Comparison of ENCODE assay signal across 20 cellular contexts in the genomic region with DNA sequence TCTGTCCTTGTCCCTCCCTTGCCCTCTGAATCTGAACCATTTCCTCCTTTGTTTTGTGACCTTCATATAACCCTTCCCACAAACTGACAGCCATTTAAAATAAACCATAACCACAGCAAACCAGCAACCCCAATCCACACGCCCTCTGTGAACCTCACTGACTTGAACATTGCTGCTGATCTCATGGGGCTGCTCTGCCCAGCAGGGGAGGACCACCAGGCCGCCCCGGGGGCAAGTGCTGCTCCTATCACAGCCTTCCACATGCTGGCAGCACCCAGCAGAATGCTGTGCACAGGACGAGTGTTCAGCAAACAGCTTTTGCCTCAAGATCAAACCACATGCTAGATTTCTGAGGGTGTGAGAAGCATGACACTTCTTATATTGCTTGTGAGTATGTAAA.
DNase-seq lines count a peak whose midpoint lies in the region; ATAC-seq and TF ChIP-seq lines count a peak whose summit lies in the region.
"Had no signal": no experiment of that assay in that cellular context is flagged by ENCODE, and none has a peak within 500 bp of the region (broad histone marks: within the 10 kb centered on the region; RNA-seq: fewer than 3 reads in every experiment).

No MANE protein-coding gene starts in this region.

- CTCF ChIA-PET in activated CD8-positive, alpha-beta T cell treated with anti-CD3 and anti-CD28 coated beads for 36 hours (lab: Charles Lee) = no interaction called here

- peaks cover 8% of the 10 kb centered on the region for H3K27me3 Mint-ChIP-seq in activated CD8-positive, alpha-beta T cell treated with anti-CD3 and anti-CD28 coated beads for 36 hours
- H3K27me3 Mint-ChIP-seq in natural killer cell (ENCODE audit: low read depth in 2 of 2) = peaks cover 16 to 23% of the 10 kb centered on the region in 2 donors

- H3K4me1 Mint-ChIP-seq in activated CD8-positive, alpha-beta T cell treated with anti-CD3 and anti-CD28 coated beads for 36 hours (ENCODE audit: low read depth) = peaks cover 20% of the 10 kb centered on the region
- peaks cover 24 to 36% of the 10 kb centered on the region in 2 donors for H3K4me1 Mint-ChIP-seq in natural killer cell

- peak; percentile 35 for DNase-seq in KBM-7
- DNase-seq in activated CD8-positive, alpha-beta T cell treated with anti-CD3 and anti-CD28 coated beads for 36 hours = peak; percentile 11
- DNase-seq in natural killer cell = no peak
- DNase-seq in NCI-H82 (lab: John Stamatoyannopoulos, UW) = no peak
- no peak for DNase-seq in SHP77 (lab: John Stamatoyannopoulos, UW)
- no peak for DNase-seq in Ammon's horn (ENCODE audit: low spot score)
- no peak for DNase-seq in NCI-H82 treated with DMSO at 0.1 percent for 48 hours (lab: John Stamatoyannopoulos, UW; ENCODE audit: unreplicated experiment)
- DNase-seq: DND-41, H7, HFFc6, Karpas-422, NCI-H1092 treated with DMSO at 0.1 percent for 48 hours, NCI-H2081, NCI-H2171 treated with DMSO at 0.1 percent for 48 hours, NCI-H446 treated with DMSO at 0.1 percent for 48 hours, NCI-H69 had no signal

- peaks cover 10% of the 10 kb centered on the region for H3K27me3 ChIP-seq in BLaER1

- no peak overlapping the region for H3K4me3 Mint-ChIP-seq in activated CD8-positive, alpha-beta T cell treated with anti-CD3 and anti-CD28 coated beads for 36 hours
- peak overlapping the region; percentile 59 for H3K4me3 Mint-ChIP-seq in natural killer cell
- H3K4me3 Mint-ChIP-seq: HFFc6 had no signal

- H3K36me3 ChIP-seq in BLaER1 = no peaks in the 10 kb centered on the region

- in situ Hi-C loops in KBM-7 (cut with MboI; ENCODE audit: low pct_unique_long_range_greater_than_20kb, low sequenced_read_pairs) = no loop called here

- intact Hi-C loops in activated CD8-positive, alpha-beta T cell treated with anti-CD3 and anti-CD28 coated beads for 36 hours (cut with micrococcal nuclease) = no loop called here
- intact Hi-C loops in natural killer cell (cut with micrococcal nuclease) = no loop called here

- no peaks in the 10 kb centered on the region for H4K20me1 ChIP-seq in BLaER1

- H3K9me3 ChIP-seq in BLaER1 = no peaks in the 10 kb centered on the region; the same call in 1 of the 2 replicates

- TF ChIP-seq CTCF in activated CD8-positive, alpha-beta T cell treated with anti-CD3 and anti-CD28 coated beads for 36 hours (IDR thresholded peaks at IDR 0.05) = no peak
- TF ChIP-seq CTCF in natural killer cell (IDR thresholded peaks at IDR 0.05) = no peak

- POLR2A ChIA-PET in activated CD8-positive, alpha-beta T cell treated with anti-CD3 and anti-CD28 coated beads for 36 hours (lab: Charles Lee) = no interaction called here

- H3K4me3 ChIP-seq in BLaER1 = no peak overlapping the region
- H3K4me3 ChIP-seq: SK-N-MC had no signal

- H3K4me1 ChIP-seq in BLaER1 = peaks cover 24% of the 10 kb centered on the region

- H3K9ac ChIP-seq in BLaER1 = no peak overlapping the region

- H3K27ac ChIP-seq in BLaER1 = no peak overlapping the region
- H3K27ac ChIP-seq: C4-2B, SK-N-MC had no signal

- H3K9me3 Mint-ChIP-seq in activated CD8-positive, alpha-beta T cell treated with anti-CD3 and anti-CD28 coated beads for 36 hours = no peaks in the 10 kb centered on the region
- no peaks in the 10 kb centered on the region for H3K9me3 Mint-ChIP-seq in natural killer cell

- peak; percentile 31 for ATAC-seq in activated CD8-positive, alpha-beta T cell treated with anti-CD3 and anti-CD28 coated beads for 36 hours
- peak in 2 of 3 donors; percentile 94 to 95 for ATAC-seq in natural killer cell
- ATAC-seq: Right ventricle myocardium inferior had no signal

- peak overlapping the region; percentile 44; the same call in 1 of the 2 replicates for H3K4me2 ChIP-seq in BLaER1

- H3K27ac Mint-ChIP-seq in activated CD8-positive, alpha-beta T cell treated with anti-CD3 and anti-CD28 coated beads for 36 hours = no peak overlapping the region
- peak overlapping the region in 1 of 2 donors; percentile 78 for H3K27ac Mint-ChIP-seq in natural killer cell
- H3K27ac Mint-ChIP-seq: HFFc6 had no signal

- no peaks in the 10 kb centered on the region for H3K36me3 Mint-ChIP-seq in activated CD8-positive, alpha-beta T cell treated with anti-CD3 and anti-CD28 coated beads for 36 hours (ENCODE audit: low read depth)
- no peaks in the 10 kb centered on the region for H3K36me3 Mint-ChIP-seq in natural killer cell

Comparison
In these comparisons a context has a peak if more than half of its experiments do, and no peak if none do; other contexts are left out.
1. DNase-seq: peak in KBM-7 (single experiment) and activated CD8-positive, alpha-beta T cell treated with anti-CD3 and anti-CD28 coated beads for 36 hours (single experiment); none in natural killer cell (single experiment), NCI-H82 (single experiment), SHP77 (0 of 2), Ammon's horn (single experiment) and NCI-H82 treated with DMSO at 0.1 percent for 48 hours (single experiment).